ENCODE assay signal across 21 cellular contexts in genomic region chr5:158873115-158873514, GRCh38.
"Had no signal": no experiment of that assay in that cellular context is flagged by ENCODE, and none has a peak within 500 bp of the region (broad histone marks: within the 10 kb centered on the region; RNA-seq: fewer than 3 reads in every experiment).

No MANE protein-coding gene starts in this region.

- H3K9me3 Mint-ChIP-seq: natural killer cell; neural progenitor cell; stimulated activated effector memory CD8-positive, alpha-beta T cell treated with anti-CD3 and anti-CD28 coated beads, Interleukin-12 subunit alpha, Interleukin-12 subunit beta, amount 100 ng/mL, for 72 hours; stimulated activated naive CD8-positive, alpha-beta T cell treated with anti-CD3 and anti-CD28 coated beads, Interleukin-15, amount 100 ng/mL, for 72 hours had no signal

- H3K9ac ChIP-seq: neural progenitor cell had no signal

- H3K27me3 ChIP-seq: heart left ventricle, neural progenitor cell, pancreas had no signal

- DNase-seq: cortex of kidney; dorsolateral prefrontal cortex; effector CD8-positive, alpha-beta T cell; heart left ventricle; hippocampal formation; mucosa of descending colon; natural killer cell; nucleus accumbens; pancreas; right cardiac atrium; small intestine; stimulated activated CD4-positive, alpha-beta T cell treated with anti-CD3 and anti-CD28 coated beads, Interleukin-12 subunit alpha, Interleukin-12 subunit beta, amount 100 ng/mL, for 4 hours; stimulated activated CD4-positive, alpha-beta T cell treated with anti-CD3 and anti-CD28 coated beads, Interleukin-2, amount 100 ng/mL, for 48 hours; stimulated activated CD8-positive, alpha-beta memory T cell treated with anti-CD3 and anti-CD28 coated beads, Interleukin-4, amount 100 ng/mL, for 48 hours; stimulated activated naive CD8-positive, alpha-beta T cell treated with anti-CD3 and anti-CD28 coated beads, Interleukin-15, amount 100 ng/mL, for 72 hours; substantia nigra; trophoblast cell had no signal

- H3K36me3 Mint-ChIP-seq: natural killer cell; neural progenitor cell; stimulated activated effector memory CD8-positive, alpha-beta T cell treated with anti-CD3 and anti-CD28 coated beads, Interleukin-12 subunit alpha, Interleukin-12 subunit beta, amount 100 ng/mL, for 72 hours had no signal

- H2AFZ ChIP-seq: neural progenitor cell had no signal

- H3K36me3 ChIP-seq: heart left ventricle, neural progenitor cell, pancreas had no signal

- H3K4me2 ChIP-seq: neural progenitor cell had no signal

- H3K9me3 ChIP-seq: heart left ventricle, mucosa of descending colon, pancreas had no signal

- H3K27me3 Mint-ChIP-seq: stimulated activated naive CD8-positive, alpha-beta T cell treated with anti-CD3 and anti-CD28 coated beads, Interleukin-15, amount 100 ng/mL, for 72 hours had no signal

- H3K4me3 ChIP-seq: dorsolateral prefrontal cortex, heart left ventricle, mucosa of descending colon, neural progenitor cell, pancreas had no signal

- ATAC-seq: esophagus mucosa; heart left ventricle; mucosa of descending colon; natural killer cell; pancreas; right cardiac atrium; stimulated activated effector memory CD8-positive, alpha-beta T cell treated with anti-CD3 and anti-CD28 coated beads, Interleukin-12 subunit alpha, Interleukin-12 subunit beta, amount 100 ng/mL, for 72 hours; stimulated activated naive CD8-positive, alpha-beta T cell treated with anti-CD3 and anti-CD28 coated beads, Interleukin-15, amount 100 ng/mL, for 72 hours had no signal

- H3K4me3 Mint-ChIP-seq: natural killer cell; neural progenitor cell; stimulated activated effector memory CD8-positive, alpha-beta T cell treated with anti-CD3 and anti-CD28 coated beads, Interleukin-12 subunit alpha, Interleukin-12 subunit beta, amount 100 ng/mL, for 72 hours had no signal

- H3K27ac ChIP-seq: dorsolateral prefrontal cortex, neural progenitor cell, pancreas had no signal

- H3K27ac Mint-ChIP-seq: natural killer cell; neural progenitor cell; progenitor cell of endocrine pancreas; stimulated activated effector memory CD8-positive, alpha-beta T cell treated with anti-CD3 and anti-CD28 coated beads, Interleukin-12 subunit alpha, Interleukin-12 subunit beta, amount 100 ng/mL, for 72 hours; stimulated activated naive CD8-positive, alpha-beta T cell treated with anti-CD3 and anti-CD28 coated beads, Interleukin-15, amount 100 ng/mL, for 72 hours had no signal
